In the genomic region with DNA sequence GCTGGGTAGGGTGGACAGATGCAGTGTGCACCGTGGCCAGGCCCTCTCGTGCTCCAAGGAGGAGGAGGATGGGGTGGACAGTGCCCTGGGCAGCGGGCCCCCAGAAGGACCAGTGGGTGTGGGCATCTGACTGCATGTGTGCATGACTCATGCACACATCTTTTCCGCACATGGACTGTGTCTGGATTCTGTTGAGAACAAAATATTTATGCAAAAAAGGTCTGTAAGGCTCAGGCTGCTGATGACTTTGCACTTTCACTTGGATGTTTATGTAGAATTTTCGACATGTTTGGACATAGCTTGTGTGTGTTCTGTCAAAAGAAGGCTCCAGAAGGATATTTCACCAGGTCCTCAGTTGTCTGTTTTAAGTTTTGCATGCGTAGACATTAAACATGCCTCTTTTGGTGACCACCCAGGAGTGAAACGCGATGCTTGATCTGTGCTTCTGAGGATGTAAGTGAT, we compare ENCODE assay signal across 1 cellular context.
A peak's percentile ranks its signal among the peaks of the same experiment; 100 is the strongest.
TF ChIP-seq lines count a peak whose summit lies in the region.

No MANE protein-coding gene starts in this region.

TF ChIP-seq in K562, 482 proteins besides CTCF, POLR2A, EP300 and RAD21 (continued from another document):
- TF ChIP-seq JUND (IDR thresholded peaks at IDR 0.05; ENCODE audit: borderline replicate concordance, low read depth, low read length) (peak; percentile 21; the same call in 1 of the 2 replicates), JUND (tag; IDR thresholded peaks at IDR 0.05; ENCODE audit: borderline replicate concordance, low read depth, low read length) (no peak), C11orf30 (IDR thresholded peaks at IDR 0.05; ENCODE audit: low read depth) (peak; percentile 74), NFE2L1 (tag; IDR thresholded peaks at IDR 0.05; ENCODE audit: borderline replicate concordance, low read depth) (peak; percentile 25; the same call in 1 of the 2 replicates), NFE2 (IDR thresholded peaks at IDR 0.05; ENCODE audit: low read depth) (peak; percentile 49; the same call in 1 of the 2 replicates)
